In genomic region chr11:101456812-101457211, GRCh38 we compare ENCODE assay signal across 10 cellular contexts.
DNase-seq lines count a peak whose midpoint lies in the region; ATAC-seq and TF ChIP-seq lines count a peak whose summit lies in the region.
"Had no signal": no experiment of that assay in that cellular context is flagged by ENCODE, and none has a peak within 500 bp of the region (broad histone marks: within the 10 kb centered on the region; RNA-seq: fewer than 3 reads in every experiment).

No MANE protein-coding gene starts in this region.

- H3F3A ChIP-seq in OCI-LY1 (ENCODE audit: insufficient read depth, low read length) = no peaks in the 10 kb centered on the region

- no peak overlapping the region for H3K4me2 ChIP-seq in OCI-LY1 (ENCODE audit: low read length)

- TF ChIP-seq CTCF in OCI-LY1 (IDR thresholded peaks at IDR 0.05; ENCODE audit: low read length) (peak; percentile 50), epithelial cell of proximal tubule (conservative IDR thresholded peaks at IDR 0.05; ENCODE audit: low read depth, low read length) (peak; percentile 41), CD14-positive monocyte (IDR thresholded peaks at IDR 0.05) (no peak)

- H3K9me3 Mint-ChIP-seq in T-cell (peaks cover 0 to 2% (median 0%) of the 10 kb centered on the region in 3 donors), CD14-positive monocyte (no peaks in the 10 kb centered on the region)

- H3K4me3 ChIP-seq in OCI-LY1 (ENCODE audit: low read depth, low read length, poor library complexity, severe bottlenecking) = no peak overlapping the region
- no peak overlapping the region for H3K4me3 ChIP-seq in epithelial cell of proximal tubule (ENCODE audit: low read depth, low read length)

- no peak overlapping the region for H3K27ac ChIP-seq in OCI-LY1 (ENCODE audit: low read depth, low read length, poor library complexity, severe bottlenecking)
- H3K27ac ChIP-seq: epithelial cell of prostate had no signal

- no peaks in the 10 kb centered on the region for H4K20me1 ChIP-seq in OCI-LY1 (ENCODE audit: insufficient read depth, low read length)

- no peak for DNase-seq in epithelial cell of proximal tubule (ENCODE audit: low read depth)
- peak; percentile 41 for DNase-seq in pons (ENCODE audit: low spot score)
- DNase-seq in T-cell = no peak
- DNase-seq in CD14-positive monocyte (ENCODE audit: low spot score) = no peak
- no peak for DNase-seq in HPDE6-E6E7 (ENCODE audit: extremely low spot score)
- no peak for DNase-seq in SHP77 (lab: John Stamatoyannopoulos, UW)

- no peaks in the 10 kb centered on the region for H3K79me2 ChIP-seq in OCI-LY1 (ENCODE audit: insufficient read depth, low read length)

- POLR2A ChIA-PET in T-cell (lab: Charles Lee) = no interaction called here

- H3K27me3 Mint-ChIP-seq in T-cell = no peaks in the 10 kb centered on the region
- peaks cover 0 to 1% (median 1%) of the 10 kb centered on the region in 3 donors for H3K27me3 Mint-ChIP-seq in CD14-positive monocyte (ENCODE audit: low read depth in 3 of 3)

- H3K36me3 ChIP-seq in OCI-LY1 (ENCODE audit: insufficient read depth, low read length) = no peaks in the 10 kb centered on the region

- H3K4me3 Mint-ChIP-seq in T-cell (no peak overlapping the region), CD14-positive monocyte (no peak overlapping the region)

- H3K4me1 ChIP-seq in OCI-LY1 (ENCODE audit: insufficient read depth, low read length, severe bottlenecking) = no peaks in the 10 kb centered on the region

- no peaks in the 10 kb centered on the region for H3K9me3 ChIP-seq in OCI-LY1 (ENCODE audit: low read length)

- CTCF ChIA-PET in T-cell (lab: Charles Lee) = no interaction called here

- no peaks in the 10 kb centered on the region for H3K36me3 Mint-ChIP-seq in T-cell
- H3K36me3 Mint-ChIP-seq in CD14-positive monocyte = no peaks in the 10 kb centered on the region

- H3K27me3 ChIP-seq in OCI-LY1 (ENCODE audit: insufficient read depth, low read length) = no peaks in the 10 kb centered on the region

- no peaks in the 10 kb centered on the region for H3K4me1 Mint-ChIP-seq in T-cell
- H3K4me1 Mint-ChIP-seq in CD14-positive monocyte = no peaks in the 10 kb centered on the region

- intact Hi-C loops in CD14-positive monocyte (cut with micrococcal nuclease) = loop anchor here in 1 of 2 donors (10.0 kb wide), 1 partner anchor 558 kb away; no protein-coding TSS in a partner anchor

- ATAC-seq in GM21786 (IDR thresholded peaks at IDR 0.05; ENCODE audit: unreplicated experiment) (peak; percentile 42), T-cell (replicated peaks in 1 of 4) (no peak)
- ATAC-seq: sciatic nerve had no signal

- no peak overlapping the region for H3K9ac ChIP-seq in OCI-LY1 (ENCODE audit: low read length)

- H3K9me2 ChIP-seq in OCI-LY1 (ENCODE audit: low read depth, low read length) = no peaks in the 10 kb centered on the region

- H2AFZ ChIP-seq in OCI-LY1 (ENCODE audit: low read length) = no peak overlapping the region

- H3K27ac Mint-ChIP-seq in T-cell = no peak overlapping the region
- H3K27ac Mint-ChIP-seq in CD14-positive monocyte = no peak overlapping the region
